Comparison of ENCODE assay signal across 19 cellular contexts in the genomic region with DNA sequence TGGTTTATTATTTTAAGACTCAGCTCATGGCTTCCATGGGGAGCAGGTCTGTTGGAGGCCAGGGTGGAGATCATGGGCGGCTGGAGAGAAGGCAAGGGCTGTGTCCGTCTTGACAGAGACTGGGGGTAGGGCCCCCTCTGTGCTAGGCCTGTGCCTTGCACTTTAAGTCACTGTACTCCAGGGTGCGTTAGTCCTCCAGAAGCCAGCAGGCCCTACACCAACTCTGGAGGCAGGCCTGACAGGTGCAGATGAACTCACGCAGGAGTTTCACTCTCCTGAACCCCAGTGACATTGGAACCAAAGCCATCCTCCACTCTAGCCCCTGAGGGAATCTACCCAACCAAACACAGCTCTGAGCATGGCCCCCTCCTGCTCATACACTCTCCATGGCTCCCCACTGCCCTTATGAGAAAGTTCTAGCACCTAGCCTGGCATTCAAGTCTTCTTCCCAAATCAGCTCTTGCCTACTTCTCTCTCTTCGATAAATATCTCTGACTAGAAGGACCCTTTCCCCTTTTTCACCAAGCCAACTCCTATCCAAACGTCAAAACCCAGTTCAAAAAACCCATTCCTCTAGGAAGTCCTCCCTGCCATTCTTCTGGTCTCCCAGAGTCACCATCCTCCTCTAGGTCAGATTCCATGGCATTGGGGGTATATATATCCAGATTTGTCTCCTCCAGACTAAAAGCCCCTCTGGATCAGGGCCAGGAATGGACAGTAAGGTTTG. TPM values are rescaled to one million over a fixed set of nuclear protein-coding genes. Genes with fewer than 3 reads are reported as not detected.
DNase-seq lines count a peak whose midpoint lies in the region; ATAC-seq and TF ChIP-seq lines count a peak whose summit lies in the region.
"Had no signal": no experiment of that assay in that cellular context is flagged by ENCODE, and none has a peak within 500 bp of the region (broad histone marks: within the 10 kb centered on the region; RNA-seq: fewer than 3 reads in every experiment).

No MANE protein-coding gene starts in this region.

- peaks cover 60% of the 10 kb centered on the region for H3K4me1 Mint-ChIP-seq in activated B cell treated with CpG ODN at 0.5 μM for 24 hours
- H3K4me1 Mint-ChIP-seq in stimulated activated naive CD8-positive, alpha-beta T cell treated with anti-CD3 and anti-CD28 coated beads, Interleukin-15, amount 100 ng/mL, for 72 hours, result no peaks in the 10 kb centered on the region

- no peaks in the 10 kb centered on the region for H3K4me1 ChIP-seq in HEK293 (ENCODE audit: control insufficient read depth, insufficient read depth, low read length)
- no peaks in the 10 kb centered on the region for H3K4me1 ChIP-seq in mucosa of descending colon (ENCODE audit: low read depth)
- no peaks in the 10 kb centered on the region for H3K4me1 ChIP-seq in adrenal gland (replicated peaks in 1 of 2)

- peak overlapping the region; percentile 74 for H3K27ac Mint-ChIP-seq in activated B cell treated with CpG ODN at 0.5 μM for 24 hours
- H3K27ac Mint-ChIP-seq in stimulated activated naive CD8-positive, alpha-beta T cell treated with anti-CD3 and anti-CD28 coated beads, Interleukin-15, amount 100 ng/mL, for 72 hours, result no peak overlapping the region
- H3K27ac Mint-ChIP-seq: HFFc6 had no signal

- H3K4me3 ChIP-seq in HEK293 (ENCODE audit: low read depth, low read length), result no peak overlapping the region
- H3K4me3 ChIP-seq in mucosa of descending colon, result no peak overlapping the region
- no peak overlapping the region for H3K4me3 ChIP-seq in adrenal gland
- H3K4me3 ChIP-seq: GM23248 had no signal

- no peaks in the 10 kb centered on the region for H3K27me3 ChIP-seq in adrenal gland

- CTCF ChIA-PET in HEK293 (lab: Yijun Ruan, JAX), result interaction anchor here (1.2 to 6.3 kb wide), 2 partner anchors 8 to 68 kb away, joined by 3 to 47 read pairs; no protein-coding TSS in a partner anchor
- CTCF ChIA-PET in activated B cell treated with CpG ODN at 0.5 μM for 24 hours (lab: Charles Lee), result interaction anchor here (1.2 to 7.5 kb wide), 5 partner anchors 9 to 19 kb away, joined by 4 to 53 read pairs (median 6); partner anchors contain the start of gene MEF2B

- peak overlapping the region; percentile 57 for H3K4me3 Mint-ChIP-seq in activated B cell treated with CpG ODN at 0.5 μM for 24 hours
- H3K4me3 Mint-ChIP-seq in stimulated activated naive CD8-positive, alpha-beta T cell treated with anti-CD3 and anti-CD28 coated beads, Interleukin-15, amount 100 ng/mL, for 72 hours, result no peak overlapping the region
- H3K4me3 Mint-ChIP-seq: HFFc6 had no signal

- ATAC-seq in activated B cell treated with CpG ODN at 0.5 μM for 24 hours (ENCODE audit: low read depth) (peak; percentile 5), mucosa of descending colon (peak; percentile 19)
- no peak for ATAC-seq in stimulated activated naive CD8-positive, alpha-beta T cell treated with anti-CD3 and anti-CD28 coated beads, Interleukin-15, amount 100 ng/mL, for 72 hours
- ATAC-seq: PC-3 had no signal

- H3K36me3 Mint-ChIP-seq in activated B cell treated with CpG ODN at 0.5 μM for 24 hours (ENCODE audit: low read depth), result peaks cover 13% of the 10 kb centered on the region

- no peak for TF ChIP-seq POLR2A in adrenal gland (IDR thresholded peaks at IDR 0.05)

- H3K36me3 ChIP-seq in HEK293 (ENCODE audit: control insufficient read depth in 2 of 2, insufficient read depth in 1 of 2, low read length in 2 of 2), result no peaks in the 10 kb centered on the region; a peak in 1 of 3 replicates
- no peaks in the 10 kb centered on the region for H3K36me3 ChIP-seq in mucosa of descending colon (ENCODE audit: low read depth)
- H3K36me3 ChIP-seq in adrenal gland (replicated peaks in 1 of 2), result no peaks in the 10 kb centered on the region

- DNase-seq in activated B cell treated with CpG ODN at 0.5 μM for 24 hours, result no peak
- no peak for DNase-seq in mucosa of descending colon
- no peak for DNase-seq in glomerular visceral epithelial cell (ENCODE audit: extremely low spot score)
- DNase-seq in adrenal gland, result no peak
- DNase-seq in stimulated activated naive CD8-positive, alpha-beta T cell treated with anti-CD3 and anti-CD28 coated beads, Interleukin-15, amount 100 ng/mL, for 72 hours, result no peak
- DNase-seq in activated CD4-positive, CD25-positive, alpha-beta regulatory T cell (lab: John Stamatoyannopoulos, UW), result no peak
- DNase-seq: DND-41, GDM1, GM23248, HFFc6, IMR-90, NCI-H187, NCI-H526 treated with DMSO at 0.1 percent for 48 hours, PC-3, SW 1271 had no signal

- no peaks in the 10 kb centered on the region for H3K27me3 Mint-ChIP-seq in activated B cell treated with CpG ODN at 0.5 μM for 24 hours
- H3K27me3 Mint-ChIP-seq in stimulated activated naive CD8-positive, alpha-beta T cell treated with anti-CD3 and anti-CD28 coated beads, Interleukin-15, amount 100 ng/mL, for 72 hours, result no peaks in the 10 kb centered on the region

- TF ChIP-seq CTCF in GM12873 (IDR thresholded peaks at IDR 0.05; ENCODE audit: insufficient read depth, low read depth, low read length, missing control alignments) (peak; percentile 27), HEK293 (tag by site-specific recombination; IDR thresholded peaks at IDR 0.05) (no peak), activated B cell treated with CpG ODN at 0.5 μM for 24 hours (IDR thresholded peaks at IDR 0.05) (no peak), mucosa of descending colon (IDR thresholded peaks at IDR 0.05) (no peak), adrenal gland (IDR thresholded peaks at IDR 0.05) (no peak)

- WGBS in adrenal gland, 4 donors, result 90 to 95% (median 91%) methylated on average over 5 to 6 of the region's 6 CpGs

- intact Hi-C loops in activated B cell treated with CpG ODN at 0.5 μM for 24 hours (cut with micrococcal nuclease), result loop anchor here (1.0 kb wide), 1 partner anchor 15 kb away; the partner anchor contains the start of gene MEF2B
- intact Hi-C loops in mucosa of descending colon (cut with DNase I, micrococcal nuclease), result no loop called here
- intact Hi-C loops in adrenal gland (cut with DNase I), result no loop called here

- peaks cover 4% of the 10 kb centered on the region for H3K9me3 Mint-ChIP-seq in activated B cell treated with CpG ODN at 0.5 μM for 24 hours
- no peaks in the 10 kb centered on the region for H3K9me3 Mint-ChIP-seq in stimulated activated naive CD8-positive, alpha-beta T cell treated with anti-CD3 and anti-CD28 coated beads, Interleukin-15, amount 100 ng/mL, for 72 hours

- POLR2A ChIA-PET in HEK293 (lab: Yijun Ruan, JAX) (interaction anchor here (1.6 kb wide), 1 partner anchor 9 kb away, joined by 6 read pairs; no protein-coding TSS in a partner anchor), activated B cell treated with CpG ODN at 0.5 μM for 24 hours (lab: Charles Lee) (interaction anchor here (1.3 to 4.7 kb wide), 4 partner anchors 12 to 1294 kb away, joined by 3 to 48 read pairs (median 4); partner anchors contain the start of genes BORCS8 and MEF2B)

- H3K27ac ChIP-seq in HEK293 (ENCODE audit: extremely low read depth, low read depth, low read length) (no peak overlapping the region), adrenal gland (no peak overlapping the region)
- H3K27ac ChIP-seq: C4-2B, GM23248, RWPE1 had no signal

- H3K9me3 ChIP-seq in HEK293 (ENCODE audit: control insufficient read depth, insufficient read depth, low read depth, low read length) (no peaks in the 10 kb centered on the region), mucosa of descending colon (no peaks in the 10 kb centered on the region), adrenal gland (replicated peaks in 1 of 3) (no peaks in the 10 kb centered on the region)

TF ChIP-seq in HEK293, 187 proteins besides CTCF, POLR2A, EP300 and RAD21:
- TF ChIP-seq ZNF660 (tag by site-specific recombination; IDR thresholded peaks at IDR 0.05) (no peak), ZNF16 (tag by site-specific recombination; IDR thresholded peaks at IDR 0.05; ENCODE audit: low read depth) (peak; percentile 44; the same call in 1 of the 2 replicates), ZFP3 (tag by site-specific recombination; IDR thresholded peaks at IDR 0.05; ENCODE audit: low read depth) (peak; percentile 97), ZNF184 (tag by site-specific recombination; IDR thresholded peaks at IDR 0.05) (no peak), ZNF174 (tag by site-specific recombination; IDR thresholded peaks at IDR 0.05) (no peak)

RNA-seq across cellular contexts. Expression of gene MEF2B, which starts 15.1 kb away (rescaled TPM):
- total RNA-seq in activated B cell treated with CpG ODN at 0.5 μM for 24 hours, result 11.7 and 15.5 TPM in 2 replicates
- 1 to 10 TPM; 1.5 to 3.0 (median 2.5) TPM for total RNA-seq in mucosa of descending colon
- total RNA-seq in adrenal gland, result 1 to 10 TPM in 2 of 8 donors, under 1 TPM in 3, not detected in 3; 0.42 to 3.7 (median 0.57) TPM
- 1 to 10 TPM in 2 of 3 donors, not detected in 1; 3.3 to 6.0 TPM for polyA plus RNA-seq in adrenal gland

RNA-seq across cellular contexts. Expression of gene TMEM161A, which starts 16.7 kb away (rescaled TPM):
- 20.8 and 22.6 TPM in 2 replicates for total RNA-seq in activated B cell treated with CpG ODN at 0.5 μM for 24 hours
- 10 to 100 TPM; 14.7 to 23.4 (median 17.6) TPM for total RNA-seq in mucosa of descending colon
- total RNA-seq in adrenal gland, result 10 to 100 TPM; 27.0 to 83.8 (median 41.5) TPM
- polyA plus RNA-seq in adrenal gland, result 10 to 100 TPM in 2 of 3 donors, 1 to 10 TPM in 1; 5.5 to 52.8 (median 44.4) TPM

RNA-seq across cellular contexts. Expression of gene BORCS8, which starts 37.0 kb away (rescaled TPM):
- total RNA-seq in activated B cell treated with CpG ODN at 0.5 μM for 24 hours (51.8 and 52.3 TPM in 2 replicates), mucosa of descending colon (10 to 100 TPM; 29.1 to 41.0 (median 31.8) TPM), adrenal gland (10 to 100 TPM in 7 of 8 donors, 1 to 10 TPM in 1; 8.3 to 32.2 (median 24.0) TPM)
- 10 to 100 TPM; 20.3 to 49.6 (median 34.2) TPM for polyA plus RNA-seq in adrenal gland

RNA-seq across cellular contexts. Expression of gene RFXANK, which starts 37.1 kb away (rescaled TPM):
- 95.4 and 96.9 TPM in 2 replicates for total RNA-seq in activated B cell treated with CpG ODN at 0.5 μM for 24 hours
- 10 to 100 TPM; 62.3 to 71.4 (median 64.9) TPM for total RNA-seq in mucosa of descending colon
- 10 to 100 TPM; 28.0 to 64.2 (median 50.4) TPM for total RNA-seq in adrenal gland
- 100 to 1,000 TPM in 2 of 3 donors, 10 to 100 TPM in 1; 21.7 to 195 (median 140) TPM for polyA plus RNA-seq in adrenal gland

RNA-seq across cellular contexts. Expression of gene NR2C2AP, which starts 48.3 kb away (rescaled TPM):
- total RNA-seq in activated B cell treated with CpG ODN at 0.5 μM for 24 hours (37.1 and 39.2 TPM in 2 replicates), mucosa of descending colon (10 to 100 TPM; 12.5 to 14.6 (median 13.4) TPM), adrenal gland (10 to 100 TPM in 7 of 8 donors, 1 to 10 TPM in 1; 4.0 to 16.4 (median 12.2) TPM)
- 10 to 100 TPM in 2 of 3 donors, 1 to 10 TPM in 1; 9.9 to 21.6 (median 21.2) TPM for polyA plus RNA-seq in adrenal gland
